ENCODE assay signal across 13 cellular contexts in genomic region chr5:154393850-154394249, GRCh38. TPM values are rescaled to one million over a fixed set of nuclear protein-coding genes. Genes with fewer than 3 reads are reported as not detected.
DNase-seq lines count a peak whose midpoint lies in the region; ATAC-seq and TF ChIP-seq lines count a peak whose summit lies in the region.
"Had no signal": no experiment of that assay in that cellular context is flagged by ENCODE, and none has a peak within 500 bp of the region (broad histone marks: within the 10 kb centered on the region; RNA-seq: fewer than 3 reads in every experiment).

No MANE protein-coding gene starts in this region.

- H2AFZ ChIP-seq in GM23338 (no peak overlapping the region), neural progenitor cell (replicated peaks) (no peak overlapping the region), OCI-LY7 (ENCODE audit: low read length) (no peak overlapping the region)

- no peak overlapping the region for H3K4me3 ChIP-seq in GM23338
- H3K4me3 ChIP-seq in HEK293 (ENCODE audit: low read depth, low read length) = no peak overlapping the region
- H3K4me3 ChIP-seq in neural progenitor cell = no peak overlapping the region
- no peak overlapping the region for H3K4me3 ChIP-seq in OCI-LY7 (ENCODE audit: low read depth, low read length, poor library complexity, severe bottlenecking)
- H3K4me3 ChIP-seq: BLaER1 had no signal

- BruUV-seq in OCI-LY7 (replicated peaks; lab: Mats Ljungman, UMichigan) = no TSS peak

- CTCF ChIA-PET in HEK293 (lab: Yijun Ruan, JAX) = interaction anchor here (0.7 to 1.4 kb wide), 4 partner anchors 11 to 214 kb away, joined by 3 read pairs; no protein-coding TSS in a partner anchor
- CTCF ChIA-PET in OCI-LY7 (lab: Charles Lee; ENCODE audit: unreplicated experiment) = no interaction called here

- no peaks in the 10 kb centered on the region for H3K9me3 ChIP-seq in HEK293 (ENCODE audit: control insufficient read depth, insufficient read depth, low read depth, low read length)
- H3K9me3 ChIP-seq in neural progenitor cell (ENCODE audit: low read depth) = no peaks in the 10 kb centered on the region
- no peaks in the 10 kb centered on the region for H3K9me3 ChIP-seq in OCI-LY7 (ENCODE audit: low read length)
- H3K9me3 ChIP-seq: BLaER1, Caco-2 had no signal

- H3F3A ChIP-seq in GM23338 (replicated peaks; ENCODE audit: low read depth) (0 out of 2 replicates have a peak, but pooled peaks cover 4% of the 10 kb centered on the region), neural progenitor cell (ENCODE audit: low read depth) (no peaks in the 10 kb centered on the region)

- TF ChIP-seq CTCF in GM23338 (conservative IDR thresholded peaks at IDR 0.05; ENCODE audit: low read depth in 2 of 2) (no peak), HEK293 (tag by site-specific recombination; IDR thresholded peaks at IDR 0.05) (no peak), neural progenitor cell (IDR thresholded peaks at IDR 0.05) (no peak), OCI-LY7 (conservative IDR thresholded peaks at IDR 0.05; ENCODE audit: low read length) (no peak)

- no peak overlapping the region for H3K9ac ChIP-seq in neural progenitor cell
- H3K9ac ChIP-seq: BLaER1 had no signal

- peaks cover 7% of the 10 kb centered on the region for H3K27me3 Mint-ChIP-seq in GM23338 (ENCODE audit: insufficient read depth, low read depth, poor library complexity)
- no peaks in the 10 kb centered on the region for H3K27me3 Mint-ChIP-seq in central memory CD8-positive, alpha-beta T cell
- H3K27me3 Mint-ChIP-seq in neural progenitor cell (ENCODE audit: insufficient read depth, low read depth) = peaks cover 3% of the 10 kb centered on the region

- POLR2A ChIA-PET in HEK293 (lab: Yijun Ruan, JAX) (no interaction called here), OCI-LY7 (lab: Charles Lee) (no interaction called here)

- H3K4me1 Mint-ChIP-seq in GM23338 (peaks cover 28% of the 10 kb centered on the region), neural progenitor cell (peaks cover 15% of the 10 kb centered on the region)
- peaks cover 34% of the 10 kb centered on the region for H3K4me1 Mint-ChIP-seq in central memory CD8-positive, alpha-beta T cell

- H3K9me2 ChIP-seq in GM23338 (ENCODE audit: insufficient read depth) = peaks cover 4% of the 10 kb centered on the region
- no peaks in the 10 kb centered on the region for H3K9me2 ChIP-seq in OCI-LY7 (ENCODE audit: insufficient read depth, low read length)

- no peak overlapping the region for H3K4me3 Mint-ChIP-seq in GM23338
- H3K4me3 Mint-ChIP-seq in central memory CD8-positive, alpha-beta T cell = peak overlapping the region; percentile 16
- H3K4me3 Mint-ChIP-seq in neural progenitor cell = no peak overlapping the region
- H3K4me3 Mint-ChIP-seq: CD8-positive, alpha-beta memory T cell had no signal

- DNase-seq in GM23338 (ENCODE audit: low spot score) (no peak), neural progenitor cell (ENCODE audit: low spot score) (no peak), LoVo (ENCODE audit: low spot score) (no peak), AG08396 (ENCODE audit: low spot score) (no peak), OCI-LY7 (ENCODE audit: low spot score) (no peak)
- DNase-seq in central memory CD8-positive, alpha-beta T cell (ENCODE audit: low spot score in 2 of 2) = no peak
- DNase-seq: AML-193; Caco-2; CD8-positive, alpha-beta memory T cell; DND-41; GDM1 had no signal

- H3K9me3 Mint-ChIP-seq in GM23338 (peaks cover 5% of the 10 kb centered on the region; the same call in 1 of the 3 replicates), neural progenitor cell (no peaks in the 10 kb centered on the region)
- no peaks in the 10 kb centered on the region for H3K9me3 Mint-ChIP-seq in central memory CD8-positive, alpha-beta T cell
- H3K9me3 Mint-ChIP-seq: CD8-positive, alpha-beta memory T cell had no signal

- H3K27ac Mint-ChIP-seq in GM23338 (peak overlapping the region; percentile 64), neural progenitor cell (peak overlapping the region; percentile 87)
- peak overlapping the region; percentile 87 for H3K27ac Mint-ChIP-seq in central memory CD8-positive, alpha-beta T cell (ENCODE audit: low read depth)

- H3K4me1 ChIP-seq in GM23338 (ENCODE audit: insufficient read depth) = peaks cover 13% of the 10 kb centered on the region
- H3K4me1 ChIP-seq in HEK293 (ENCODE audit: control insufficient read depth, insufficient read depth, low read length) = peaks cover 12% of the 10 kb centered on the region
- no peaks in the 10 kb centered on the region for H3K4me1 ChIP-seq in neural progenitor cell
- H3K4me1 ChIP-seq in OCI-LY7 (ENCODE audit: insufficient read depth, low read length, poor library complexity, severe bottlenecking) = no peaks in the 10 kb centered on the region
- H3K4me1 ChIP-seq: BLaER1, Caco-2 had no signal

- no peaks in the 10 kb centered on the region for H3K27me3 ChIP-seq in GM23338 (ENCODE audit: insufficient read depth)
- H3K27me3 ChIP-seq in neural progenitor cell = no peaks in the 10 kb centered on the region
- H3K27me3 ChIP-seq: BLaER1 had no signal

- H3K79me2 ChIP-seq in GM23338 (replicated peaks; ENCODE audit: insufficient read depth) = no peaks in the 10 kb centered on the region
- no peaks in the 10 kb centered on the region for H3K79me2 ChIP-seq in neural progenitor cell (ENCODE audit: low read depth)
- no peaks in the 10 kb centered on the region for H3K79me2 ChIP-seq in OCI-LY7 (ENCODE audit: insufficient read depth, low read depth, low read length)

- no peak overlapping the region for H3K4me2 ChIP-seq in GM23338
- no peak overlapping the region for H3K4me2 ChIP-seq in neural progenitor cell
- no peak overlapping the region for H3K4me2 ChIP-seq in OCI-LY7 (ENCODE audit: low read length)
- H3K4me2 ChIP-seq: BLaER1 had no signal

- H4K20me1 ChIP-seq in GM23338 (replicated peaks; ENCODE audit: insufficient read depth) (no peaks in the 10 kb centered on the region), neural progenitor cell (ENCODE audit: low read depth) (no peaks in the 10 kb centered on the region), OCI-LY7 (ENCODE audit: insufficient read depth, low read length) (no peaks in the 10 kb centered on the region)
- H4K20me1 ChIP-seq: BLaER1 had no signal

- H3K36me3 Mint-ChIP-seq in GM23338 (ENCODE audit: low read depth) = peaks cover 18% of the 10 kb centered on the region
- H3K36me3 Mint-ChIP-seq in central memory CD8-positive, alpha-beta T cell (ENCODE audit: insufficient read depth) = peaks cover 4% of the 10 kb centered on the region
- peaks cover 23% of the 10 kb centered on the region for H3K36me3 Mint-ChIP-seq in neural progenitor cell

- ATAC-seq in GM23338 = no peak
- ATAC-seq in central memory CD8-positive, alpha-beta T cell (replicated peaks; ENCODE audit: extremely low read depth, poor library complexity, severe bottlenecking) = no peak

- H3K27ac ChIP-seq in GM23338 (ENCODE audit: low read depth) (no peak overlapping the region), HEK293 (ENCODE audit: extremely low read depth, low read depth, low read length) (no peak overlapping the region), neural progenitor cell (no peak overlapping the region), OCI-LY7 (ENCODE audit: low read depth, low read length, poor library complexity, severe bottlenecking) (no peak overlapping the region)
- H3K27ac ChIP-seq: BLaER1 had no signal

- intact Hi-C loops in OCI-LY7 (cut with micrococcal nuclease; ENCODE audit: unreplicated experiment) = no loop called here

- no peaks in the 10 kb centered on the region for H3K36me3 ChIP-seq in GM23338 (ENCODE audit: insufficient read depth)
- H3K36me3 ChIP-seq in HEK293 (ENCODE audit: control insufficient read depth in 2 of 2, insufficient read depth in 1 of 2, low read length in 2 of 2) = no peaks in the 10 kb centered on the region
- H3K36me3 ChIP-seq in neural progenitor cell = no peaks in the 10 kb centered on the region
- no peaks in the 10 kb centered on the region for H3K36me3 ChIP-seq in OCI-LY7 (ENCODE audit: insufficient read depth, low read length)

TF ChIP-seq in GM23338, 12 proteins besides CTCF, POLR2A, EP300 and RAD21 (continues in another document):
- TF ChIP-seq EZH2phosphoT487 (IDR thresholded peaks at IDR 0.05; ENCODE audit: unreplicated experiment) (no peak), EZH2 (IDR thresholded peaks at IDR 0.05; ENCODE audit: low read depth, unreplicated experiment) (no peak), JUNB (IDR thresholded peaks at IDR 0.05; ENCODE audit: unreplicated experiment) (no peak)

TF ChIP-seq in HEK293, 187 proteins besides CTCF, POLR2A, EP300 and RAD21:
- TF ChIP-seq ZFP69B (tag by site-specific recombination; IDR thresholded peaks at IDR 0.05) = peak; percentile 59; the same call in 1 of the 2 replicates
- no peak for TF ChIP-seq ZNF404 (tag by site-specific recombination; IDR thresholded peaks at IDR 0.05)

RNA-seq across cellular contexts. Expression of gene SAP30L, which starts 51.9 kb away (rescaled TPM):
- total RNA-seq in GM23338 (2014; rRNA removed; shearing (Covaris generic)) = 11.5 and 21.4 TPM in 2 replicates
- polyA plus RNA-seq in GM23338 (2016; fragmentation: Nextera tagmentation; extraction: Ambion mirVana) = 29.3 and 36.8 TPM in 2 replicates
- 13.2 and 24.8 TPM in 2 replicates for total RNA-seq in neural progenitor cell (ENCODE audit: low replicate concordance)
- 33.2 and 38.7 TPM in 2 replicates for total RNA-seq in OCI-LY7 (2014; rRNA removed; shearing (Covaris generic))
- total RNA-seq in OCI-LY7 (2022) = 37.5 and 39.3 TPM in 2 replicates
